19 cellular contexts compared by ENCODE assay signal in the genomic region with DNA sequence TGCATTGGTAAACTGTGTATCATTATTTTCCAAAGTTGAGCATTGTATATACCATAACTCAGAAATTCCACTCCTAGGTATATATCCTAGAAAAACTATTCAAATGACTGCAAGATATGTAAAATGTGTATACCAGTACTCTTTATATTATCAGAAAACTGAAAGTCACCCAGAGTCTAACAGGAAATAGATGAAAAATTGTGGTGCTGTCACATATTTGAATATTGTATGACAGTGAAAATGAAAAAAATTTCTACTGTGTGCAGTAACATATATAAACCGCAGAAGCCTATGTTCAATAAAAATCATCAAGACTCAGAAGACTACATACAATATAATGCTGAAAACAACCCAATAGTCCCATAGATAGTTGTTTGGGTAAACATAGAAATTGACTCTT.
DNase-seq lines count a peak whose midpoint lies in the region; ATAC-seq and TF ChIP-seq lines count a peak whose summit lies in the region.
"Had no signal": no experiment of that assay in that cellular context is flagged by ENCODE, and none has a peak within 500 bp of the region (broad histone marks: within the 10 kb centered on the region; RNA-seq: fewer than 3 reads in every experiment).

No MANE protein-coding gene starts in this region.

- DNase-seq in GM12865 (ENCODE audit: low read depth) (peak; percentile 22), NCI-H774 (lab: John Stamatoyannopoulos, UW) (no peak), foreskin keratinocyte (no peak)
- DNase-seq in activated naive CD4-positive, alpha-beta T cell treated with anti-CD3 and anti-CD28 coated beads, Interleukin-2, amount 50 U/mL, for 16 hours: no peak
- DNase-seq: activated CD8-positive, alpha-beta T cell treated with anti-CD3 and anti-CD28 coated beads, Interleukin-2, amount 10 ng/mL, durations not matched to agents 7 days and 5 days; activated naive CD8-positive, alpha-beta T cell treated with anti-CD3 and anti-CD28 coated beads, Interleukin-2, amount 50 U/mL, for 24 hours; dermis blood vessel endothelial cell; left ventricle myocardium superior; NCI-H1417 treated with DMSO at 0.1 percent for 48 hours; NCI-H2227 treated with DMSO at 0.1 percent for 48 hours; upper lobe of left lung; WERI-Rb-1 had no signal

- ATAC-seq in GM19452 (IDR thresholded peaks at IDR 0.05; ENCODE audit: unreplicated experiment) (peak; percentile 69), HG02678 (IDR thresholded peaks at IDR 0.05; ENCODE audit: unreplicated experiment) (peak; percentile 69), HG03354 (IDR thresholded peaks at IDR 0.05; ENCODE audit: poor library complexity, severe bottlenecking, unreplicated experiment) (peak; percentile 72), GM19455 (IDR thresholded peaks at IDR 0.05; ENCODE audit: unreplicated experiment) (no peak), foreskin keratinocyte (no peak)
- ATAC-seq: activated CD8-positive, alpha-beta T cell treated with anti-CD3 and anti-CD28 coated beads, Interleukin-2, amount 10 ng/mL, durations not matched to agents 7 days and 5 days; activated naive CD8-positive, alpha-beta T cell treated with anti-CD3 and anti-CD28 coated beads, Interleukin-2, amount 50 U/mL, for 24 hours; HCT116; left ventricle myocardium superior had no signal

- TF ChIP-seq CTCF in GM12865 (IDR thresholded peaks at IDR 0.05; ENCODE audit: insufficient read depth, low read depth, low read length, missing control alignments) (no peak), foreskin keratinocyte (conservative IDR thresholded peaks at IDR 0.05) (no peak)

- H3K4me1 ChIP-seq in foreskin keratinocyte: no peaks in the 10 kb centered on the region
- H3K4me1 ChIP-seq: BLaER1, right atrium auricular region had no signal

- no peak overlapping the region for H3K27ac ChIP-seq in foreskin keratinocyte
- H3K27ac ChIP-seq: BLaER1, right atrium auricular region, upper lobe of left lung, WERI-Rb-1 had no signal

- no peaks in the 10 kb centered on the region for H3K27me3 ChIP-seq in foreskin keratinocyte
- H3K27me3 ChIP-seq: BLaER1, right atrium auricular region, upper lobe of left lung had no signal

- no peak overlapping the region for H3K4me3 ChIP-seq in GM12865 (ENCODE audit: low read depth, low read length)
- H3K4me3 ChIP-seq: BLaER1, right atrium auricular region, upper lobe of left lung had no signal

Comparison
In these comparisons a context has a peak if more than half of its experiments do, and no peak if none do; other contexts are left out.
1. ATAC-seq: peak in GM19452 (single experiment), HG02678 (single experiment) and HG03354 (single experiment); none in GM19455 (single experiment) and foreskin keratinocyte (single experiment).